32 cellular contexts compared by ENCODE assay signal in the genomic region with DNA sequence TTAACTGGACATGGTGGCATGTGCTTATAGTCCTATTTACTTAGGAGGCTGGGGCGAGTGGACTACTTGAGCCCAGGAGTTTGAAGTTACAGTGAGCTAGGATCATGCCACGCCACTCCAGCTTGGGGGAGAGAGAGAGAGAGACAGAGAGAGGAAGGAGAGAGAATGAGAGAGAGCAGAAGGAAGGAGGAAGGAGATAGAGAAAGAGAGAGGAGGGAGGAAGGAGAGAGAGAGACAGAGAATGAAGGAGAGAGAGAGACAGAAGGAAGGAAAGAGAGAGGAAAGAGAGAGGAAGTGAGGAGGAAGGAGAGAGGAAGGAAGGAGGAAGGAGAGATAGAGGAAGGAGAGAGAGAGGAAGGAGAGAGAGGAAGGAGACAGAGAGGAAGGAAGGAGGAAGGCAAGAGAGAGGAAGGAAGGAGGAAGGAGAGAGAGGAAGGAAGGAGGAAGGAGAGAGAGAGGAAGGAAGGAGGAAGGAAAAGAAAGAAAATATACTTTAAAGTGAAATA.
"Had no signal": no experiment of that assay in that cellular context is flagged by ENCODE, and none has a peak within 500 bp of the region (broad histone marks: within the 10 kb centered on the region; RNA-seq: fewer than 3 reads in every experiment).

No MANE protein-coding gene starts in this region.

- H3K4me3 Mint-ChIP-seq: activated CD4-positive, alpha-beta memory T cell treated with anti-CD3 and anti-CD28 coated beads, Interleukin-2, amount 10 ng/mL, durations not matched to agents 7 days and 5 days; activated CD4-positive, alpha-beta T cell treated with anti-CD3 and anti-CD28 coated beads for 36 hours; activated CD4-positive, alpha-beta T cell treated with anti-CD3 and anti-CD28 coated beads, Interleukin-2, amount 10 ng/mL, durations not matched to agents 7 days and 5 days; activated CD8-positive, alpha-beta memory T cell treated with anti-CD3 and anti-CD28 coated beads, Interleukin-2, amount 10 ng/mL, durations not matched to agents 7 days and 5 days; activated CD8-positive, alpha-beta T cell treated with anti-CD3 and anti-CD28 coated beads, Interleukin-2, amount 10 ng/mL, durations not matched to agents 7 days and 5 days; activated naive CD4-positive, alpha-beta T cell treated with anti-CD3 and anti-CD28 coated beads for 36 hours; activated naive CD8-positive, alpha-beta T cell treated with anti-CD3 and anti-CD28 coated beads for 36 hours; activated T-cell treated with anti-CD3 and anti-CD28 coated beads, Interleukin-2, amount 50 U/mL, for 24 hours; T-helper 1 cell treated with Interleukin-12 subunit alpha and Interleukin-12 subunit beta and Interleukin-4 antibody, amounts not matched to agents 30 μg/mL and 1 μg/mL, for 36 hours; T-helper 2 cell treated with Interferon-gamma antibody and Interleukin-4, amounts not matched to agents 5 μg/mL and 100 μg/mL, for 36 hours; WTC11 had no signal

- H3K4me1 ChIP-seq: adrenal gland, body of pancreas, breast epithelium had no signal

- ATAC-seq: activated CD8-positive, alpha-beta T cell treated with anti-CD3 and anti-CD28 coated beads, Interleukin-2, amount 10 ng/mL, durations not matched to agents 7 days and 5 days had no signal

- DNase-seq: activated CD4-positive, alpha-beta memory T cell treated with anti-CD3 and anti-CD28 coated beads, Interleukin-2, amount 10 ng/mL, durations not matched to agents 7 days and 5 days; activated CD4-positive, alpha-beta T cell treated with anti-CD3 and anti-CD28 coated beads for 1 hour; activated CD4-positive, alpha-beta T cell treated with anti-CD3 and anti-CD28 coated beads for 36 hours; activated CD4-positive, alpha-beta T cell treated with anti-CD3 and anti-CD28 coated beads for 48 hours; activated CD4-positive, alpha-beta T cell treated with anti-CD3 and anti-CD28 coated beads, Interleukin-2, amount 50 U/mL, for 48 hours; activated CD4-positive, CD25-positive, alpha-beta regulatory T cell; activated CD8-positive, alpha-beta memory T cell treated with anti-CD3 and anti-CD28 coated beads for 24 hours; activated CD8-positive, alpha-beta memory T cell treated with anti-CD3 and anti-CD28 coated beads, Interleukin-2, amount 10 ng/mL, durations not matched to agents 7 days and 5 days; activated CD8-positive, alpha-beta memory T cell treated with anti-CD3 and anti-CD28 coated beads, Interleukin-2, amount 50 U/mL, for 48 hours; activated effector memory CD4-positive, alpha-beta T cell treated with Interleukin-2 at 50 U/mL for 16 hours; activated gamma-delta T cell; activated naive CD4-positive, alpha-beta T cell; activated naive CD4-positive, alpha-beta T cell treated with anti-CD3 and anti-CD28 coated beads, Interleukin-2, amount 50 U/mL, for 16 hours; activated naive CD8-positive, alpha-beta T cell treated with anti-CD3 and anti-CD28 coated beads for 36 hours; activated T-cell treated with anti-CD3 and anti-CD28 coated beads, Interleukin-2, amount 50 U/mL, for 24 hours; aorta; central memory CD4-positive, alpha-beta T cell; cerebellar nuclear complex; T-helper 9 cell had no signal

- H3K9me3 ChIP-seq: adrenal gland, body of pancreas, breast epithelium had no signal

- H3K27ac ChIP-seq: adrenal gland, body of pancreas, brain microvascular endothelial cell, breast epithelium, WERI-Rb-1 had no signal

- H3K27ac Mint-ChIP-seq: activated CD4-positive, alpha-beta memory T cell treated with anti-CD3 and anti-CD28 coated beads, Interleukin-2, amount 10 ng/mL, durations not matched to agents 7 days and 5 days; activated CD4-positive, alpha-beta T cell treated with anti-CD3 and anti-CD28 coated beads for 36 hours; activated CD4-positive, alpha-beta T cell treated with anti-CD3 and anti-CD28 coated beads, Interleukin-2, amount 10 ng/mL, durations not matched to agents 7 days and 5 days; activated CD8-positive, alpha-beta memory T cell treated with anti-CD3 and anti-CD28 coated beads, Interleukin-2, amount 10 ng/mL, durations not matched to agents 7 days and 5 days; activated CD8-positive, alpha-beta T cell treated with anti-CD3 and anti-CD28 coated beads, Interleukin-2, amount 10 ng/mL, durations not matched to agents 7 days and 5 days; activated naive CD4-positive, alpha-beta T cell treated with anti-CD3 and anti-CD28 coated beads for 36 hours; activated naive CD4-positive, alpha-beta T cell treated with anti-CD3 and anti-CD28 coated beads, Interleukin-2, amount 50 U/mL, for 72 hours; activated naive CD8-positive, alpha-beta T cell treated with anti-CD3 and anti-CD28 coated beads for 36 hours; activated T-cell treated with anti-CD3 and anti-CD28 coated beads, Interleukin-2, amount 50 U/mL, for 24 hours; activated T-helper 2 cell treated with anti-CD3 and anti-CD28 coated beads, Interferon-gamma antibody, Interleukin-2, Interleukin-4, amounts not matched to agents 10 μg/mL and 5 μg/mL and 100 μg/mL, durations not matched to agents 14 hours and 24 hours and 36 hours; T-helper 1 cell treated with Interleukin-12 subunit alpha and Interleukin-12 subunit beta and Interleukin-4 antibody, amounts not matched to agents 30 μg/mL and 1 μg/mL, for 36 hours; T-helper 2 cell treated with Interferon-gamma antibody and Interleukin-4, amounts not matched to agents 5 μg/mL and 100 μg/mL, for 36 hours; WTC11 had no signal

- H3K9me3 Mint-ChIP-seq: activated CD4-positive, alpha-beta memory T cell treated with anti-CD3 and anti-CD28 coated beads, Interleukin-2, amount 10 ng/mL, durations not matched to agents 7 days and 5 days; activated CD4-positive, alpha-beta T cell treated with anti-CD3 and anti-CD28 coated beads, Interleukin-2, amount 10 ng/mL, durations not matched to agents 7 days and 5 days; activated naive CD4-positive, alpha-beta T cell treated with anti-CD3 and anti-CD28 coated beads for 36 hours; activated naive CD4-positive, alpha-beta T cell treated with anti-CD3 and anti-CD28 coated beads, Interleukin-2, amount 50 U/mL, for 72 hours; activated naive CD8-positive, alpha-beta T cell treated with anti-CD3 and anti-CD28 coated beads for 36 hours; activated T-cell treated with anti-CD3 and anti-CD28 coated beads, Interleukin-2, amount 50 U/mL, for 24 hours; activated T-helper 2 cell treated with anti-CD3 and anti-CD28 coated beads, Interferon-gamma antibody, Interleukin-2, Interleukin-4, amounts not matched to agents 10 μg/mL and 5 μg/mL and 100 μg/mL, durations not matched to agents 14 hours and 24 hours and 36 hours; T-helper 1 cell treated with Interleukin-12 subunit alpha and Interleukin-12 subunit beta and Interleukin-4 antibody, amounts not matched to agents 30 μg/mL and 1 μg/mL, for 36 hours; T-helper 2 cell treated with Interferon-gamma antibody and Interleukin-4, amounts not matched to agents 5 μg/mL and 100 μg/mL, for 36 hours had no signal

- H3K4me1 Mint-ChIP-seq: activated CD4-positive, alpha-beta memory T cell treated with anti-CD3 and anti-CD28 coated beads, Interleukin-2, amount 10 ng/mL, durations not matched to agents 7 days and 5 days; activated CD4-positive, alpha-beta T cell treated with anti-CD3 and anti-CD28 coated beads for 36 hours; activated CD4-positive, alpha-beta T cell treated with anti-CD3 and anti-CD28 coated beads, Interleukin-2, amount 10 ng/mL, durations not matched to agents 7 days and 5 days; activated CD8-positive, alpha-beta memory T cell treated with anti-CD3 and anti-CD28 coated beads, Interleukin-2, amount 10 ng/mL, durations not matched to agents 7 days and 5 days; activated naive CD8-positive, alpha-beta T cell treated with anti-CD3 and anti-CD28 coated beads for 36 hours had no signal

- H3K27me3 Mint-ChIP-seq: activated CD4-positive, alpha-beta T cell treated with anti-CD3 and anti-CD28 coated beads for 36 hours; activated CD4-positive, alpha-beta T cell treated with anti-CD3 and anti-CD28 coated beads, Interleukin-2, amount 10 ng/mL, durations not matched to agents 7 days and 5 days; activated CD8-positive, alpha-beta memory T cell treated with anti-CD3 and anti-CD28 coated beads, Interleukin-2, amount 10 ng/mL, durations not matched to agents 7 days and 5 days had no signal

- H3K36me3 ChIP-seq: adrenal gland, brain microvascular endothelial cell, breast epithelium, WERI-Rb-1 had no signal

- H3K4me3 ChIP-seq: adrenal gland, body of pancreas, breast epithelium had no signal

- H3K36me3 Mint-ChIP-seq: activated CD8-positive, alpha-beta memory T cell treated with anti-CD3 and anti-CD28 coated beads, Interleukin-2, amount 10 ng/mL, durations not matched to agents 7 days and 5 days; activated naive CD4-positive, alpha-beta T cell treated with anti-CD3 and anti-CD28 coated beads, Interleukin-2, amount 50 U/mL, for 72 hours; activated naive CD8-positive, alpha-beta T cell treated with anti-CD3 and anti-CD28 coated beads for 36 hours had no signal
